In the genomic region with DNA sequence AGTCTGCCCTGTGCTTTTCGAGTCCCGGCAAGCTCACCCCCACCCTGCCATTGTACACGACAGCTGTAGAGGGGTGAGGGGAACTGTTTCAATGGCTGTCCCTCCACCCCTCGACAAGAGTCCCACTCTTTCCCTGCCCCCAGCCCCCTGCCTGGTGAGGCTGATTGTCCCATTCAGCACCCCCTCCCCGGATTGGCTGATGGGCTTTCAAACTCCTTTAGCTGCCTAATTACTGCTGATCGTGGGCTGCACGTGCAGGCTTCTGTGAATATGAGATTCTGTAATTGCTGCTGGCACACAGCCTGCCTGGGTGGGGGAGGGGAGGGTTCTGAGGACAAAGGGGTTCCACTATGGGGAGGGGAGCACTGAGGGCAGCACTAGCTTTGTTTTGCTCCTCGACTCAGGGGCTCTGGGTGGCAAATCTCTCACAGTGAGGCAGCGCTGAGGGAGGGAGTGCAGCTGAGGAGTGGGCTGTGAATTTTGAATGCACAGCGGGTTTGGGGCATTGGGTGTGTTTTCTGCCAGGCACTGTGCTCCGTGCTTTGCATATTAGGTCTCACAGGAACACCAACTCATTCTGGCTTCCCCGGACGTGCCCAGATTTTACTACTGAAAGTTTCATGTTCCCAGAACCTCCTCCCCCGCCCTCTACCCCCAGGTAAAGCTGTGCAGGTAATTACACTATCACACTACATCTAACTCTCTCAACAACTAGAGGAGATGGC, we compare ENCODE assay signal across 17 cellular contexts. TPM values are rescaled to one million over a fixed set of nuclear protein-coding genes. Genes with fewer than 3 reads are reported as not detected.
DNase-seq lines count a peak whose midpoint lies in the region; ATAC-seq and TF ChIP-seq lines count a peak whose summit lies in the region.
"Had no signal": no experiment of that assay in that cellular context is flagged by ENCODE, and none has a peak within 500 bp of the region (broad histone marks: within the 10 kb centered on the region; RNA-seq: fewer than 3 reads in every experiment).

No MANE protein-coding gene starts in this region.

- H3K4me3 Mint-ChIP-seq in CD4-positive, alpha-beta T cell, result no peak overlapping the region
- H3K4me3 Mint-ChIP-seq: activated T-cell treated with anti-CD3 and anti-CD28 coated beads, Interleukin-2, amount 50 U/mL, for 24 hours; B cell; IgD-negative memory B cell; stimulated activated naive CD8-positive, alpha-beta T cell treated with anti-CD3 and anti-CD28 coated beads, Interleukin-15, Interleukin-2, amounts not matched to agents 100 ng/mL and 50 ng/mL, for 24 hours had no signal

- H3K36me3 ChIP-seq in OCI-LY3 (replicated peaks; ENCODE audit: low read depth, low read length), result no peaks in the 10 kb centered on the region

- H3K79me2 ChIP-seq in OCI-LY3 (ENCODE audit: low read length), result peaks cover 15% of the 10 kb centered on the region

- intact Hi-C loops in CD4-positive, alpha-beta T cell (cut with DNase I, micrococcal nuclease), result no loop called here

- no peak for TF ChIP-seq CTCF in OCI-LY3 (IDR thresholded peaks at IDR 0.05; ENCODE audit: low read depth, low read length)
- no peak for TF ChIP-seq CTCF in CD4-positive, alpha-beta T cell (IDR thresholded peaks at IDR 0.05)

- H2AFZ ChIP-seq in OCI-LY3 (ENCODE audit: low read depth, low read length), result no peak overlapping the region

- no peaks in the 10 kb centered on the region for H3K9me3 ChIP-seq in OCI-LY3 (ENCODE audit: insufficient read depth, low read length)
- no peaks in the 10 kb centered on the region for H3K9me3 ChIP-seq in CD4-positive, alpha-beta T cell (ENCODE audit: control insufficient read depth, low read length)

- peaks cover 77% of the 10 kb centered on the region for H3K4me1 ChIP-seq in OCI-LY3 (ENCODE audit: low read length)

- H3K4me1 Mint-ChIP-seq in CD4-positive, alpha-beta T cell (ENCODE audit: low read depth), result no peaks in the 10 kb centered on the region
- H3K4me1 Mint-ChIP-seq: B cell, IgD-negative memory B cell had no signal

- H3K27ac Mint-ChIP-seq in CD4-positive, alpha-beta T cell, result no peak overlapping the region
- H3K27ac Mint-ChIP-seq: activated T-cell treated with anti-CD3 and anti-CD28 coated beads, Interleukin-2, amount 50 U/mL, for 24 hours; B cell; stimulated activated naive CD8-positive, alpha-beta T cell treated with anti-CD3 and anti-CD28 coated beads, Interleukin-15, Interleukin-2, amounts not matched to agents 100 ng/mL and 50 ng/mL, for 24 hours had no signal

- DNase-seq in DMS79 (lab: John Stamatoyannopoulos, UW), result peak; percentile 5
- DNase-seq in NCI-H1105 (lab: John Stamatoyannopoulos, UW), result peak; percentile 88
- peak; percentile 60 for DNase-seq in mesenteric fat pad (ENCODE audit: low spot score)
- DNase-seq in CD4-positive, alpha-beta T cell, result no peak
- DNase-seq: activated T-cell treated with anti-CD3 and anti-CD28 coated beads, Interleukin-2, amount 50 U/mL, for 24 hours; EL; stimulated activated CD4-positive, alpha-beta T cell treated with anti-CD3 and anti-CD28 coated beads, Interleukin-4, amount 100 ng/mL, for 4 hours had no signal

- peak overlapping the region; percentile 80 for H3K9ac ChIP-seq in OCI-LY3 (ENCODE audit: low read length)

- CTCF ChIA-PET in CD4-positive, alpha-beta T cell (lab: Charles Lee), result no interaction called here

- no peaks in the 10 kb centered on the region for H3K9me3 Mint-ChIP-seq in CD4-positive, alpha-beta T cell
- H3K9me3 Mint-ChIP-seq: activated T-cell treated with anti-CD3 and anti-CD28 coated beads, Interleukin-2, amount 50 U/mL, for 24 hours; IgD-negative memory B cell; stimulated activated naive CD8-positive, alpha-beta T cell treated with anti-CD3 and anti-CD28 coated beads, Interleukin-15, Interleukin-2, amounts not matched to agents 100 ng/mL and 50 ng/mL, for 24 hours had no signal

- no peaks in the 10 kb centered on the region for H4K20me1 ChIP-seq in OCI-LY3 (ENCODE audit: insufficient read depth, low read length)

- peak overlapping the region; percentile 54 for H3K4me2 ChIP-seq in OCI-LY3 (ENCODE audit: low read length)

- H3K27ac ChIP-seq in OCI-LY3 (ENCODE audit: low read length), result peak overlapping the region; percentile 97
- H3K27ac ChIP-seq in CD4-positive, alpha-beta T cell (ENCODE audit: low read depth, low read length), result no peak overlapping the region

- H3K27me3 ChIP-seq in OCI-LY3 (ENCODE audit: low read depth, low read length), result no peaks in the 10 kb centered on the region
- no peaks in the 10 kb centered on the region for H3K27me3 ChIP-seq in CD4-positive, alpha-beta T cell (ENCODE audit: control insufficient read depth, insufficient read depth, low read length)

- ATAC-seq in CD4-positive, alpha-beta T cell (ENCODE audit: poor library complexity), result no peak
- ATAC-seq in HG02623 (IDR thresholded peaks at IDR 0.05; ENCODE audit: unreplicated experiment) (no peak), HG02571 (IDR thresholded peaks at IDR 0.05; ENCODE audit: unreplicated experiment) (no peak), HG03039 (IDR thresholded peaks at IDR 0.05; ENCODE audit: unreplicated experiment) (no peak)
- ATAC-seq: Right ventricle myocardium inferior had no signal

- POLR2A ChIA-PET in CD4-positive, alpha-beta T cell (lab: Charles Lee), result no interaction called here

- H3K36me3 Mint-ChIP-seq in CD4-positive, alpha-beta T cell (ENCODE audit: low read depth), result no peaks in the 10 kb centered on the region
- H3K36me3 Mint-ChIP-seq: IgD-negative memory B cell had no signal

- peaks cover 5% of the 10 kb centered on the region for H3K27me3 Mint-ChIP-seq in CD4-positive, alpha-beta T cell
- H3K27me3 Mint-ChIP-seq: stimulated activated naive CD8-positive, alpha-beta T cell treated with anti-CD3 and anti-CD28 coated beads, Interleukin-15, Interleukin-2, amounts not matched to agents 100 ng/mL and 50 ng/mL, for 24 hours had no signal

- H3K4me3 ChIP-seq in OCI-LY3 (ENCODE audit: low read length), result peak overlapping the region; percentile 22; the same call in 1 of the 2 replicates

RNA-seq across cellular contexts. Expression of gene ACCSL, which starts 42.5 kb away (rescaled TPM):
- not detected for total RNA-seq in mesenteric fat pad
- not detected for total RNA-seq in CD4-positive, alpha-beta T cell
- total RNA-seq: B cell, dermis microvascular lymphatic vessel endothelial cell, renal cortical epithelial cell, Right ventricle myocardium inferior had no signal

Comparison
In these comparisons a context has a peak if more than half of its experiments do, and no peak if none do; other contexts are left out.
1. DNase-seq: peak in DMS79 (single experiment), NCI-H1105 (single experiment) and mesenteric fat pad (single experiment); none in CD4-positive, alpha-beta T cell (0 of 10).